In the genomic region with DNA sequence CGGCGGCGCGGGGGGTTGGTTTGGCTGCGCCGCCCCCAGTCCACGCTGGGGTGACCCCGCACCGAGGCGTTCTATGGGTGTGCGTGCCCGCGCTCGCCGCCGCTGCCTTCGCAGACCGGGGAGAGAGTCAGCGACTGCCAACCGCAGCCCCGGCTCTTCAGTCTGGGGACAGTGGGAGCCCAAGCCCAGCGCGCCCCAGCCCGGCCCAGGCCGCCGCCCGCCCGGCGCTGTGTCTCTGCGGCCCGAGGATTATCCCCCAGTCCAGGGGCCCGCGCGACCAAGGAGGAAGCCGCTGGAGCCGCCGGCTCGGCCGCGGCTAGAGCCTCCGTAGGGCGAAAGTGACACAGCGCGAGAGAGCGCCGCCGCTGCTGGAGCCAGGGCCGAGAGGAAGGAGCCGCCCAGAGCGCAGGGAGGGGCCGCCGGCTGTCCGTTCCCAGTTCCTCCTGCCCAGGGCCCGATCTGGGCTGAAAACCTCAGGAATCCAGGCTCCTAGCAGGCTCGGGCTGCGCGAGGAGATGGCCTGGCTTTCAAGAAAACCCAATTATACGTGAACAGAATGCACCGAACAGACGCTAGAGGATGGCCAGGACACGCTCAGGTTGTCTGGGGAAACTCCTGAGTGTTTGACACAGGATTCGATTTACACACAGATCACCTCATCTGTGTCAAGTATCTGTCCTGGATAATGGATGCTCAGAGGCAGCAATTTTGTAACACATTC, we compare ENCODE assay signal across 1 cellular context.
TF ChIP-seq lines count a peak whose summit lies in the region.

No MANE protein-coding gene starts in this region.

TF ChIP-seq in K562, 482 proteins besides CTCF, POLR2A, EP300 and RAD21 (continued from another document and continues in another):
- TF ChIP-seq, protein P1, sequence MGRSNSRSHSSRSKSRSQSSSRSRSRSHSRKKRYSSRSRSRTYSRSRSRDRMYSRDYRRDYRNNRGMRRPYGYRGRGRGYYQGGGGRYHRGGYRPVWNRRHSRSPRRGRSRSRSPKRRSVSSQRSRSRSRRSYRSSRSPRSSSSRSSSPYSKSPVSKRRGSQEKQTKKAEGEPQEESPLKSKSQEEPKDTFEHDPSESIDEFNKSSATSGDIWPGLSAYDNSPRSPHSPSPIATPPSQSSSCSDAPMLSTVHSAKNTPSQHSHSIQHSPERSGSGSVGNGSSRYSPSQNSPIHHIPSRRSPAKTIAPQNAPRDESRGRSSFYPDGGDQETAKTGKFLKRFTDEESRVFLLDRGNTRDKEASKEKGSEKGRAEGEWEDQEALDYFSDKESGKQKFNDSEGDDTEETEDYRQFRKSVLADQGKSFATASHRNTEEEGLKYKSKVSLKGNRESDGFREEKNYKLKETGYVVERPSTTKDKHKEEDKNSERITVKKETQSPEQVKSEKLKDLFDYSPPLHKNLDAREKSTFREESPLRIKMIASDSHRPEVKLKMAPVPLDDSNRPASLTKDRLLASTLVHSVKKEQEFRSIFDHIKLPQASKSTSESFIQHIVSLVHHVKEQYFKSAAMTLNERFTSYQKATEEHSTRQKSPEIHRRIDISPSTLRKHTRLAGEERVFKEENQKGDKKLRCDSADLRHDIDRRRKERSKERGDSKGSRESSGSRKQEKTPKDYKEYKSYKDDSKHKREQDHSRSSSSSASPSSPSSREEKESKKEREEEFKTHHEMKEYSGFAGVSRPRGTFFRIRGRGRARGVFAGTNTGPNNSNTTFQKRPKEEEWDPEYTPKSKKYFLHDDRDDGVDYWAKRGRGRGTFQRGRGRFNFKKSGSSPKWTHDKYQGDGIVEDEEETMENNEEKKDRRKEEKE (IDR thresholded peaks at IDR 0.05; ENCODE audit: borderline replicate concordance in 1 of 2, control insufficient read depth in 1 of 2, low read depth in 2 of 2, low read length in 1 of 2), result no peak
- TF ChIP-seq SAFB (IDR thresholded peaks at IDR 0.05; ENCODE audit: borderline replicate concordance, low read depth, low read length), result no peak; the same call in 1 of the 2 replicates
- TF ChIP-seq, protein P2, sequence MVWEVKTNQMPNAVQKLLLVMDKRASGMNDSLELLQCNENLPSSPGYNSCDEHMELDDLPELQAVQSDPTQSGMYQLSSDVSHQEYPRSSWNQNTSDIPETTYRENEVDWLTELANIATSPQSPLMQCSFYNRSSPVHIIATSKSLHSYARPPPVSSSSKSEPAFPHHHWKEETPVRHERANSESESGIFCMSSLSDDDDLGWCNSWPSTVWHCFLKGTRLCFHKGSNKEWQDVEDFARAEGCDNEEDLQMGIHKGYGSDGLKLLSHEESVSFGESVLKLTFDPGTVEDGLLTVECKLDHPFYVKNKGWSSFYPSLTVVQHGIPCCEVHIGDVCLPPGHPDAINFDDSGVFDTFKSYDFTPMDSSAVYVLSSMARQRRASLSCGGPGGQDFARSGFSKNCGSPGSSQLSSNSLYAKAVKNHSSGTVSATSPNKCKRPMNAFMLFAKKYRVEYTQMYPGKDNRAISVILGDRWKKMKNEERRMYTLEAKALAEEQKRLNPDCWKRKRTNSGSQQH (CRISPR knock-in tag; IDR thresholded peaks at IDR 0.05), result no peak
- TF ChIP-seq KDM2B (CRISPR knock-in tag; IDR thresholded peaks at IDR 0.05), result peak; percentile 82; the same call in 1 of the 2 replicates
- TF ChIP-seq TAF7 (tag; IDR thresholded peaks at IDR 0.05), result no peak
- peak; percentile 26; the same call in 1 of the 2 replicates for TF ChIP-seq GABPA (tag; conservative IDR thresholded peaks at IDR 0.05; ENCODE audit: low read depth)
- TF ChIP-seq ZNF764 (CRISPR knock-in tag; IDR thresholded peaks at IDR 0.05; ENCODE audit: low read depth), result no peak
- no peak for TF ChIP-seq ZNF165 (CRISPR knock-in tag; IDR thresholded peaks at IDR 0.05; ENCODE audit: borderline replicate concordance)
- no peak for TF ChIP-seq NR2C2 (CRISPR knock-in tag; IDR thresholded peaks at IDR 0.05)
- TF ChIP-seq NR2C2 (tag; IDR thresholded peaks at IDR 0.05), result 0 out of 2 replicates have a peak, but pooled peaks have one; percentile 22
- TF ChIP-seq, protein P3, sequence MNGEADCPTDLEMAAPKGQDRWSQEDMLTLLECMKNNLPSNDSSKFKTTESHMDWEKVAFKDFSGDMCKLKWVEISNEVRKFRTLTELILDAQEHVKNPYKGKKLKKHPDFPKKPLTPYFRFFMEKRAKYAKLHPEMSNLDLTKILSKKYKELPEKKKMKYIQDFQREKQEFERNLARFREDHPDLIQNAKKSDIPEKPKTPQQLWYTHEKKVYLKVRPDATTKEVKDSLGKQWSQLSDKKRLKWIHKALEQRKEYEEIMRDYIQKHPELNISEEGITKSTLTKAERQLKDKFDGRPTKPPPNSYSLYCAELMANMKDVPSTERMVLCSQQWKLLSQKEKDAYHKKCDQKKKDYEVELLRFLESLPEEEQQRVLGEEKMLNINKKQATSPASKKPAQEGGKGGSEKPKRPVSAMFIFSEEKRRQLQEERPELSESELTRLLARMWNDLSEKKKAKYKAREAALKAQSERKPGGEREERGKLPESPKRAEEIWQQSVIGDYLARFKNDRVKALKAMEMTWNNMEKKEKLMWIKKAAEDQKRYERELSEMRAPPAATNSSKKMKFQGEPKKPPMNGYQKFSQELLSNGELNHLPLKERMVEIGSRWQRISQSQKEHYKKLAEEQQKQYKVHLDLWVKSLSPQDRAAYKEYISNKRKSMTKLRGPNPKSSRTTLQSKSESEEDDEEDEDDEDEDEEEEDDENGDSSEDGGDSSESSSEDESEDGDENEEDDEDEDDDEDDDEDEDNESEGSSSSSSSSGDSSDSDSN (IDR thresholded peaks at IDR 0.05; ENCODE audit: borderline replicate concordance in 1 of 2, low read depth in 2 of 2, low read length in 2 of 2), result peak; percentile 97 to 98
- no peak for TF ChIP-seq EZH2 (IDR thresholded peaks at IDR 0.05; ENCODE audit: borderline replicate concordance, low read depth, low read length)
- no peak for TF ChIP-seq ZNF134 (CRISPR knock-in tag; conservative IDR thresholded peaks at IDR 0.05)
- TF ChIP-seq TAF1 (IDR thresholded peaks at IDR 0.05; ENCODE audit: control insufficient read depth, extremely low read depth, insufficient read depth, low read length, severe bottlenecking), result peak; percentile 61
- no peak for TF ChIP-seq NCOA2 (IDR thresholded peaks at IDR 0.05; ENCODE audit: partially characterized antibody in 2 of 2)
- peak in 1 of 2 experiments; percentile 63; a peak in 2 of 4 replicates for TF ChIP-seq NONO (IDR thresholded peaks at IDR 0.05; ENCODE audit: low read depth in 2 of 2, low read length in 1 of 2)
- TF ChIP-seq, protein P4, sequence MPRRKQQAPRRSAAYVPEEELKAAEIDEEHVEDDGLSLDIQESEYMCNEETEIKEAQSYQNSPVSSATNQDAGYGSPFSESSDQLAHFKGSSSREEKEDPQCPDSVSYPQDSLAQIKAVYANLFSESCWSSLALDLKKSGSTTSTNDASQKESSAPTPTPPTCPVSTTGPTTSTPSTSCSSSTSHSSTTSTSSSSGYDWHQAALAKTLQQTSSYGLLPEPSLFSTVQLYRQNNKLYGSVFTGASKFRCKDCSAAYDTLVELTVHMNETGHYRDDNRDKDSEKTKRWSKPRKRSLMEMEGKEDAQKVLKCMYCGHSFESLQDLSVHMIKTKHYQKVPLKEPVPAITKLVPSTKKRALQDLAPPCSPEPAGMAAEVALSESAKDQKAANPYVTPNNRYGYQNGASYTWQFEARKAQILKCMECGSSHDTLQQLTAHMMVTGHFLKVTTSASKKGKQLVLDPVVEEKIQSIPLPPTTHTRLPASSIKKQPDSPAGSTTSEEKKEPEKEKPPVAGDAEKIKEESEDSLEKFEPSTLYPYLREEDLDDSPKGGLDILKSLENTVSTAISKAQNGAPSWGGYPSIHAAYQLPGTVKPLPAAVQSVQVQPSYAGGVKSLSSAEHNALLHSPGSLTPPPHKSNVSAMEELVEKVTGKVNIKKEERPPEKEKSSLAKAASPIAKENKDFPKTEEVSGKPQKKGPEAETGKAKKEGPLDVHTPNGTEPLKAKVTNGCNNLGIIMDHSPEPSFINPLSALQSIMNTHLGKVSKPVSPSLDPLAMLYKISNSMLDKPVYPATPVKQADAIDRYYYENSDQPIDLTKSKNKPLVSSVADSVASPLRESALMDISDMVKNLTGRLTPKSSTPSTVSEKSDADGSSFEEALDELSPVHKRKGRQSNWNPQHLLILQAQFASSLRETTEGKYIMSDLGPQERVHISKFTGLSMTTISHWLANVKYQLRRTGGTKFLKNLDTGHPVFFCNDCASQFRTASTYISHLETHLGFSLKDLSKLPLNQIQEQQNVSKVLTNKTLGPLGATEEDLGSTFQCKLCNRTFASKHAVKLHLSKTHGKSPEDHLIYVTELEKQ (CRISPR knock-in tag; IDR thresholded peaks at IDR 0.05), result no peak
- no peak for TF ChIP-seq ZNF24 (IDR thresholded peaks at IDR 0.05)
- TF ChIP-seq IRF2 (CRISPR knock-in tag; IDR thresholded peaks at IDR 0.05), result no peak
- TF ChIP-seq CTBP1 (IDR thresholded peaks at IDR 0.05; ENCODE audit: borderline replicate concordance), result peak; percentile 53
- no peak for TF ChIP-seq TOE1 (IDR thresholded peaks at IDR 0.05; ENCODE audit: borderline replicate concordance)
- no peak for TF ChIP-seq TOE1 (CRISPR knock-in tag; IDR thresholded peaks at IDR 0.05; ENCODE audit: borderline replicate concordance, low read depth)
- 0 out of 2 replicates have a peak, but pooled peaks have one; percentile 18 for TF ChIP-seq SP1 (CRISPR knock-in tag; IDR thresholded peaks at IDR 0.05)
- TF ChIP-seq, protein P5, sequence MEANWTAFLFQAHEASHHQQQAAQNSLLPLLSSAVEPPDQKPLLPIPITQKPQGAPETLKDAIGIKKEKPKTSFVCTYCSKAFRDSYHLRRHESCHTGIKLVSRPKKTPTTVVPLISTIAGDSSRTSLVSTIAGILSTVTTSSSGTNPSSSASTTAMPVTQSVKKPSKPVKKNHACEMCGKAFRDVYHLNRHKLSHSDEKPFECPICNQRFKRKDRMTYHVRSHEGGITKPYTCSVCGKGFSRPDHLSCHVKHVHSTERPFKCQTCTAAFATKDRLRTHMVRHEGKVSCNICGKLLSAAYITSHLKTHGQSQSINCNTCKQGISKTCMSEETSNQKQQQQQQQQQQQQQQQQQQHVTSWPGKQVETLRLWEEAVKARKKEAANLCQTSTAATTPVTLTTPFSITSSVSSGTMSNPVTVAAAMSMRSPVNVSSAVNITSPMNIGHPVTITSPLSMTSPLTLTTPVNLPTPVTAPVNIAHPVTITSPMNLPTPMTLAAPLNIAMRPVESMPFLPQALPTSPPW (CRISPR knock-in tag; IDR thresholded peaks at IDR 0.05), result peak; percentile 48
- no peak for TF ChIP-seq NCOA4 (IDR thresholded peaks at IDR 0.05; ENCODE audit: partially characterized antibody)
- TF ChIP-seq PHF8 (IDR thresholded peaks at IDR 0.05; ENCODE audit: borderline replicate concordance, low read length), result peak; percentile 36; the same call in 1 of the 2 replicates
- no peak for TF ChIP-seq NFRKB (IDR thresholded peaks at IDR 0.05; ENCODE audit: low read depth)
- no peak for TF ChIP-seq NFYB (IDR thresholded peaks at IDR 0.05; ENCODE audit: extremely low read depth, insufficient read length)
- no peak for TF ChIP-seq GATA2 (CRISPR knock-in tag; IDR thresholded peaks at IDR 0.05)
- no peak for TF ChIP-seq MYNN (IDR thresholded peaks at IDR 0.05)
- TF ChIP-seq MYNN (CRISPR knock-in tag; IDR thresholded peaks at IDR 0.05), result no peak
- TF ChIP-seq POLR2G (IDR thresholded peaks at IDR 0.05; ENCODE audit: low read depth, low read length), result peak; percentile 79
- no peak for TF ChIP-seq XRCC5 (IDR thresholded peaks at IDR 0.05; ENCODE audit: low read depth, low read length)
- no peak for TF ChIP-seq KLF6 (CRISPR knock-in tag; IDR thresholded peaks at IDR 0.05; ENCODE audit: borderline replicate concordance)
- peak; percentile 46 for TF ChIP-seq HMGN3 (IDR thresholded peaks at IDR 0.05; ENCODE audit: borderline replicate concordance, extremely low read depth, insufficient read length, low read depth, low read length)
- TF ChIP-seq RFX1 (IDR thresholded peaks at IDR 0.05), result no peak
- no peak for TF ChIP-seq ZNF79 (CRISPR knock-in tag; IDR thresholded peaks at IDR 0.05; ENCODE audit: low read depth)
- TF ChIP-seq ZFX (CRISPR knock-in tag; IDR thresholded peaks at IDR 0.05), result peak; percentile 80
- no peak for TF ChIP-seq PML (IDR thresholded peaks at IDR 0.05; ENCODE audit: low read length)
- no peak for TF ChIP-seq FUS (optimal IDR thresholded peaks at IDR 0.05; ENCODE audit: low read depth, low read length)
- TF ChIP-seq YY1 (IDR thresholded peaks at IDR 0.05; ENCODE audit: borderline replicate concordance in 1 of 3, control insufficient read depth in 1 of 3, extremely low read depth in 1 of 3, insufficient read depth in 3 of 3, insufficient read length in 1 of 3, insufficient replicate concordance in 2 of 3, low read depth in 1 of 3, low read length in 2 of 3), result peak in 1 of 3 experiments; percentile 48
- TF ChIP-seq ZNF780A (CRISPR knock-in tag; IDR thresholded peaks at IDR 0.05), result no peak
- peak; percentile 69 for TF ChIP-seq RBFOX2 (IDR thresholded peaks at IDR 0.05; ENCODE audit: low read depth, low read length)
- no peak for TF ChIP-seq KAT8 (IDR thresholded peaks at IDR 0.05; ENCODE audit: low read depth)
- no peak for TF ChIP-seq EWSR1 (IDR thresholded peaks at IDR 0.05; ENCODE audit: borderline replicate concordance, low read depth, partially characterized antibody)
- TF ChIP-seq POLR2AphosphoS5 (IDR thresholded peaks at IDR 0.05; ENCODE audit: control insufficient read depth, insufficient read depth, low read depth, low read length), result 0 out of 2 replicates have a peak, but pooled peaks have one; percentile 15
- TF ChIP-seq HNRNPLL (IDR thresholded peaks at IDR 0.05; ENCODE audit: low read depth, low read length, poor library complexity, severe bottlenecking), result peak; percentile 17
- no peak for TF ChIP-seq HMG20A (CRISPR knock-in tag; conservative IDR thresholded peaks at IDR 0.05)
- TF ChIP-seq, protein P6, sequence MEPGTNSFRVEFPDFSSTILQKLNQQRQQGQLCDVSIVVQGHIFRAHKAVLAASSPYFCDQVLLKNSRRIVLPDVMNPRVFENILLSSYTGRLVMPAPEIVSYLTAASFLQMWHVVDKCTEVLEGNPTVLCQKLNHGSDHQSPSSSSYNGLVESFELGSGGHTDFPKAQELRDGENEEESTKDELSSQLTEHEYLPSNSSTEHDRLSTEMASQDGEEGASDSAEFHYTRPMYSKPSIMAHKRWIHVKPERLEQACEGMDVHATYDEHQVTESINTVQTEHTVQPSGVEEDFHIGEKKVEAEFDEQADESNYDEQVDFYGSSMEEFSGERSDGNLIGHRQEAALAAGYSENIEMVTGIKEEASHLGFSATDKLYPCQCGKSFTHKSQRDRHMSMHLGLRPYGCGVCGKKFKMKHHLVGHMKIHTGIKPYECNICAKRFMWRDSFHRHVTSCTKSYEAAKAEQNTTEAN (CRISPR knock-in tag; IDR thresholded peaks at IDR 0.05), result no peak
